In the genomic region with DNA sequence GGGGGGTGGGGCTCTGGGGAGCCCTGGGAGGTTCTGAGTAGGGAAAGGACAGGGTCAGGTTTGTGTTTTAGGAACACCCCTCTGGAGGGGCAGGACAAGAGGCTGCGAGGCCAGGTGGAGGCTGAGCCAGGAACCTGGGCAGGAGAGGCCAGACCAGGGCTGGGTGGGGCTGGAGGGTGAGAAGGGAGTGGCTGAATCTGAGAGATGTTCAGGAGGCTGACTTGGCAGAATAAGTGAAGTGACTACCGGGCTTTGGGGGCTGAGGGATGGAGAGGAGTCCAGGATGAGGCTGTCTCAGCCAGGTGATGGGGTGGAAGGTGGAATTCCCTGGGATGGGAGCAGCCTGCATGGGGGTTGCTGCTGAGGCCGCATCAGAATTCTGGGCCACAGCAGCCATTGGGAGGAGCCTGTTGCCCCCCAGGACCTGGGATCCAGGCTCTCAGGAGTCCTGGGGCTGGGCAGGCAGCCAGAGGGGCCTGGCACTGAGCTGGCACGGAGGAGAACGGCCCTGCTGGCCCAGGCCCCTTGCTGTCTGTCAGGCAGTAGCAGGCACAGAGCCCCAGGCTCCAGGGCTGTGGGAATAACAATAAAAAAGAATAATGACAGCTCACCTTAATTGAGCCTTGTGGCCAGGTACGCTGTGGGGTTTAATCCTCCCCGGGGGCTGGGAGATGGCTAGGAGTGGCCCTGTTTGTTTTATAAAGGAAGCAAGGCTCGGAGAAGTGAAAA, we compare ENCODE assay signal across 8 cellular contexts. TPM values are rescaled to one million over a fixed set of nuclear protein-coding genes. Genes with fewer than 3 reads are reported as not detected.
DNase-seq lines count a peak whose midpoint lies in the region; ATAC-seq and TF ChIP-seq lines count a peak whose summit lies in the region.

No MANE protein-coding gene starts in this region.

- H3K27me3 ChIP-seq in right lobe of liver = no peaks in the 10 kb centered on the region
- H3K27me3 ChIP-seq in uterus = no peaks in the 10 kb centered on the region

- ATAC-seq in activated T-cell treated with anti-CD3 and anti-CD28 coated beads, Interleukin-2, amount 50 U/mL, for 72 hours (replicated peaks in 1 of 2) = no peak
- ATAC-seq in right lobe of liver (no peak), GM21526 (IDR thresholded peaks at IDR 0.05; ENCODE audit: low FRiP score, unreplicated experiment) (no peak)

- peaks cover 75% of the 10 kb centered on the region for H3K4me1 Mint-ChIP-seq in activated T-cell treated with anti-CD3 and anti-CD28 coated beads, Interleukin-2, amount 50 U/mL, for 72 hours (ENCODE audit: low read depth)

- H3K9me3 ChIP-seq in right lobe of liver (no peaks in the 10 kb centered on the region), uterus (no peaks in the 10 kb centered on the region)

- in situ Hi-C loops in G401 (cut with HindIII; ENCODE audit: low sequenced_read_pairs) = no loop called here

- peak overlapping the region; percentile 71 to 95 for H3K4me3 Mint-ChIP-seq in activated T-cell treated with anti-CD3 and anti-CD28 coated beads, Interleukin-2, amount 50 U/mL, for 72 hours

- peaks cover 3 to 18% of the 10 kb centered on the region in 2 donors for H3K36me3 Mint-ChIP-seq in activated T-cell treated with anti-CD3 and anti-CD28 coated beads, Interleukin-2, amount 50 U/mL, for 72 hours (ENCODE audit: insufficient read depth in 2 of 2)

- intact Hi-C loops in right lobe of liver (cut with DNase I) (no loop called here), uterus (cut with DNase I; ENCODE audit: low total_unique reads) (no loop called here)

- H3K27ac ChIP-seq in right lobe of liver (peak overlapping the region; percentile 62 to 66 (median 65)), uterus (peak overlapping the region; percentile 62 to 69)

- H3K27ac Mint-ChIP-seq in activated T-cell treated with anti-CD3 and anti-CD28 coated beads, Interleukin-2, amount 50 U/mL, for 72 hours = peak overlapping the region; percentile 79

- DNase-seq in stimulated activated CD4-positive, alpha-beta T cell treated with anti-CD3 and anti-CD28 coated beads, Interleukin-15, amount 100 ng/mL, for 24 hours = peak; percentile 40
- no peak for DNase-seq in stimulated activated CD4-positive, alpha-beta T cell treated with anti-CD3 and anti-CD28 coated beads, Interleukin-12 subunit alpha, Interleukin-12 subunit beta, amount 100 ng/mL, for 4 hours
- DNase-seq in activated T-cell treated with anti-CD3 and anti-CD28 coated beads, Interleukin-2, amount 50 U/mL, for 72 hours = peak in 1 of 2 donors; percentile 33
- no peak for DNase-seq in right lobe of liver
- DNase-seq in uterus = no peak
- DNase-seq in G401 (ENCODE audit: low spot score) = no peak
- no peak for DNase-seq in NCI-H510A treated with DMSO at 0.1 percent for 48 hours (lab: John Stamatoyannopoulos, UW)

- peaks cover 0 to 12% (median 0%) of the 10 kb centered on the region in 4 donors for H3K36me3 ChIP-seq in right lobe of liver
- H3K36me3 ChIP-seq in uterus = no peaks in the 10 kb centered on the region

- H3K4me3 ChIP-seq in right lobe of liver (no peak overlapping the region), uterus (no peak overlapping the region)

- TF ChIP-seq CTCF in right lobe of liver (IDR thresholded peaks at IDR 0.05) (no peak), uterus (IDR thresholded peaks at IDR 0.05) (no peak)

- 21% methylated on average over 5 of the region's 8 CpGs for WGBS in right lobe of liver (ENCODE audit: insufficient coverage, low coverage, low lambda C conversion rate, missing lambda C conversion rate)

- H3K4me1 ChIP-seq in right lobe of liver (peaks cover 0 to 55% (median 20%) of the 10 kb centered on the region in 4 donors), uterus (peaks cover 0 to 41% of the 10 kb centered on the region in 2 donors)

- no peaks in the 10 kb centered on the region for H3K27me3 Mint-ChIP-seq in activated T-cell treated with anti-CD3 and anti-CD28 coated beads, Interleukin-2, amount 50 U/mL, for 72 hours (ENCODE audit: low read depth)

- no peak for TF ChIP-seq POLR2A in right lobe of liver (IDR thresholded peaks at IDR 0.05)
- no peak for TF ChIP-seq POLR2A in uterus (IDR thresholded peaks at IDR 0.05)

- no peaks in the 10 kb centered on the region for H3K9me3 Mint-ChIP-seq in activated T-cell treated with anti-CD3 and anti-CD28 coated beads, Interleukin-2, amount 50 U/mL, for 72 hours

RNA-seq across cellular contexts. Expression of gene PPP5C, which starts 3.3 kb away (rescaled TPM):
- 10 to 100 TPM; 56.6 to 73.7 TPM for total RNA-seq in activated T-cell treated with anti-CD3 and anti-CD28 coated beads, Interleukin-2, amount 50 U/mL, for 72 hours
- 10 to 100 TPM; 23.9 to 47.8 (median 36.0) TPM for total RNA-seq in right lobe of liver
- total RNA-seq in uterus = 10 to 100 TPM; 26.1 to 92.3 (median 62.5) TPM
- 125 and 155 TPM in 2 replicates for total RNA-seq in G401 (2014; rRNA removed; shearing (Covaris generic))

RNA-seq across cellular contexts. Expression of gene HIF3A, which starts 53.4 kb away (rescaled TPM):
- total RNA-seq in activated T-cell treated with anti-CD3 and anti-CD28 coated beads, Interleukin-2, amount 50 U/mL, for 72 hours = not detected
- total RNA-seq in right lobe of liver = 1 to 10 TPM in 5 of 6 experiments, under 1 TPM in 1; 0.47 to 9.2 (median 4.5) TPM
- total RNA-seq in uterus = 100 to 1,000 TPM in 2 of 4 donors, 10 to 100 TPM in 2; 21.5 to 212 (median 103) TPM
- not detected in 2 replicates for total RNA-seq in G401 (2014; rRNA removed; shearing (Covaris generic))
